7 cellular contexts compared by ENCODE assay signal in genomic region chr22:10735075-10735474, GRCh38.
DNase-seq lines count a peak whose midpoint lies in the region; ATAC-seq and TF ChIP-seq lines count a peak whose summit lies in the region.
"Not testable (repeated sequence)": the region's sequence is repeated elsewhere in the genome, so short reads cannot be mapped to it uniquely, and the experiment has no call there.

No MANE protein-coding gene starts in this region.

- not testable (repeated sequence) for H2AK5ac ChIP-seq in IMR-90 (ENCODE audit: low read depth, low read length)

- H3K27ac ChIP-seq in IMR-90 (ENCODE audit: insufficient read depth, low read length); endodermal cell (ENCODE audit: low read depth, low read length); right lobe of liver; naive thymus-derived CD4-positive, alpha-beta T cell (ENCODE audit: low read depth, low read length); upper lobe of right lung: not testable (repeated sequence)

- H3K27me3 ChIP-seq in IMR-90 (ENCODE audit: control insufficient read depth, insufficient read depth, low read length); endodermal cell (ENCODE audit: control insufficient read depth, insufficient read depth, low read length, poor library complexity, severe bottlenecking); right lobe of liver; naive thymus-derived CD4-positive, alpha-beta T cell (ENCODE audit: control insufficient read depth in 2 of 2, insufficient read depth in 2 of 2, low read length in 2 of 2); upper lobe of right lung: not testable (repeated sequence)

- POLR2A ChIA-PET in IMR-90 (lab: Charles Lee; ENCODE audit: unreplicated experiment); naive thymus-derived CD4-positive, alpha-beta T cell (lab: Charles Lee): not testable (repeated sequence)

- H3K79me1 ChIP-seq in IMR-90 (ENCODE audit: low read depth in 1 of 2, low read length in 2 of 2): not testable (repeated sequence)

- not testable (repeated sequence) for H2BK15ac ChIP-seq in IMR-90 (ENCODE audit: low read depth, low read length)

- dilution Hi-C loops in IMR-90 (cut with HindIII; ENCODE audit: low sequenced_read_pairs, unreplicated experiment): not testable (repeated sequence)

- intact Hi-C loops in IMR-90 (cut with micrococcal nuclease); left colon (cut with DNase I, micrococcal nuclease); right lobe of liver (cut with DNase I); naive thymus-derived CD4-positive, alpha-beta T cell (cut with micrococcal nuclease); upper lobe of right lung (cut with DNase I): not testable (repeated sequence)

- H4K5ac ChIP-seq in IMR-90 (ENCODE audit: low read depth, low read length): not testable (repeated sequence)

- DNase-seq in IMR-90; endodermal cell; left colon; right lobe of liver; naive thymus-derived CD4-positive, alpha-beta T cell; upper lobe of right lung: not testable (repeated sequence)

- not testable (repeated sequence) for H2BK5ac ChIP-seq in IMR-90 (ENCODE audit: low read depth, low read length, poor library complexity, severe bottlenecking)

- in situ Hi-C loops in IMR-90 (cut with MboI; ENCODE audit: low sequenced_read_pairs): not testable (repeated sequence)

- TF ChIP-seq RAD21 in IMR-90 (IDR thresholded peaks at IDR 0.05; ENCODE audit: low read length): not testable (repeated sequence)

- H2AFZ ChIP-seq in IMR-90 (replicated peaks; ENCODE audit: low read length, poor library complexity): not testable (repeated sequence)

- H3K23ac ChIP-seq in IMR-90 (ENCODE audit: low read depth, low read length): not testable (repeated sequence)

- H3K18ac ChIP-seq in IMR-90 (ENCODE audit: low read depth, low read length): not testable (repeated sequence)

- H2BK20ac ChIP-seq in IMR-90 (ENCODE audit: low read depth, low read length): not testable (repeated sequence)

- not testable (repeated sequence) for H3K36me3 ChIP-seq in IMR-90 (ENCODE audit: control insufficient read depth, insufficient read depth, low read length); endodermal cell (ENCODE audit: control insufficient read depth, insufficient read depth, low read length); right lobe of liver; naive thymus-derived CD4-positive, alpha-beta T cell (ENCODE audit: control insufficient read depth in 2 of 3, insufficient read depth in 3 of 3, low read length in 3 of 3); upper lobe of right lung

- peak; percentile 30; the same call in 1 of the 2 replicates for ATAC-seq in IMR-90 (ENCODE audit: low read depth)
- ATAC-seq in left colon: peak; percentile 27
- peak in 3 of 4 donors; percentile 3 to 41 (median 15) for ATAC-seq in right lobe of liver
- peak; percentile 9 for ATAC-seq in naive thymus-derived CD4-positive, alpha-beta T cell
- ATAC-seq in stimulated activated memory B cell treated with anti-CD40 and anti-IgM and Interleukin-4, amounts not matched to agents 10 μg/mL and 1 μg/mL and 100 μg/mL, for 72 hours: peak; percentile 18
- ATAC-seq in upper lobe of right lung: peak; percentile 5

- H3K4me3 Mint-ChIP-seq in endodermal cell; naive thymus-derived CD4-positive, alpha-beta T cell; stimulated activated memory B cell treated with anti-CD40 and anti-IgM and Interleukin-4, amounts not matched to agents 10 μg/mL and 1 μg/mL and 100 μg/mL, for 72 hours: not testable (repeated sequence)

- H4K91ac ChIP-seq in IMR-90 (ENCODE audit: insufficient read depth, low read depth, low read length): not testable (repeated sequence)

- H3K36me3 Mint-ChIP-seq in endodermal cell (ENCODE audit: low read depth); stimulated activated memory B cell treated with anti-CD40 and anti-IgM and Interleukin-4, amounts not matched to agents 10 μg/mL and 1 μg/mL and 100 μg/mL, for 72 hours: not testable (repeated sequence)
- peaks cover 0 to 19% (median 4%) of the 10 kb centered on the region in 5 donors for H3K36me3 Mint-ChIP-seq in naive thymus-derived CD4-positive, alpha-beta T cell

- not testable (repeated sequence) for H3K4me1 Mint-ChIP-seq in endodermal cell; naive thymus-derived CD4-positive, alpha-beta T cell; stimulated activated memory B cell treated with anti-CD40 and anti-IgM and Interleukin-4, amounts not matched to agents 10 μg/mL and 1 μg/mL and 100 μg/mL, for 72 hours

- H3K9me3 ChIP-seq in IMR-90 (ENCODE audit: control insufficient read depth, insufficient read depth, low read length): peaks cover 28% of the 10 kb centered on the region
- H3K9me3 ChIP-seq in endodermal cell (ENCODE audit: control insufficient read depth, low read length): peaks cover 88% of the 10 kb centered on the region
- not testable (repeated sequence) for H3K9me3 ChIP-seq in right lobe of liver, upper lobe of right lung
- peaks cover 1 to 18% (median 2%) of the 10 kb centered on the region in 3 experiments for H3K9me3 ChIP-seq in naive thymus-derived CD4-positive, alpha-beta T cell (ENCODE audit: control insufficient read depth in 2 of 3, low read length in 3 of 3)

- not testable (repeated sequence) for H3K14ac ChIP-seq in IMR-90 (replicated peaks; ENCODE audit: low read depth, low read length)

- H3K9me1 ChIP-seq in IMR-90 (ENCODE audit: insufficient read depth, low read length): not testable (repeated sequence)

- H3K27me3 Mint-ChIP-seq in endodermal cell (ENCODE audit: insufficient read depth); naive thymus-derived CD4-positive, alpha-beta T cell; stimulated activated memory B cell treated with anti-CD40 and anti-IgM and Interleukin-4, amounts not matched to agents 10 μg/mL and 1 μg/mL and 100 μg/mL, for 72 hours: not testable (repeated sequence)

- not testable (repeated sequence) for H3K9ac ChIP-seq in IMR-90 (ENCODE audit: low read depth, low read length); endodermal cell (ENCODE audit: extremely low read depth, low read length, poor library complexity, severe bottlenecking)

- TF ChIP-seq CTCF in IMR-90 (conservative IDR thresholded peaks at IDR 0.05; ENCODE audit: low read depth, low read length); endodermal cell (conservative IDR thresholded peaks at IDR 0.05); right lobe of liver (IDR thresholded peaks at IDR 0.05); upper lobe of right lung (IDR thresholded peaks at IDR 0.05): not testable (repeated sequence)

- WGBS in IMR-90 (ENCODE audit: extremely low coverage in 2 of 2, insufficient read length in 1 of 2), 2 experiments: no CpG with 5 or more reads among the region's 2 CpGs
- 40 to 66% methylated on average over 1 to 2 of the region's 2 CpGs for WGBS in endodermal cell (ENCODE audit: insufficient coverage in 1 of 2, insufficient read length in 1 of 2), 2 experiments
- WGBS in right lobe of liver (ENCODE audit: insufficient coverage, low coverage, low lambda C conversion rate, missing lambda C conversion rate): 46% methylated on average over 2 of the region's 2 CpGs

- not testable (repeated sequence) for H2BK120ac ChIP-seq in IMR-90 (ENCODE audit: low read depth, low read length)

- not testable (repeated sequence) for H3K4me3 ChIP-seq in IMR-90 (ENCODE audit: insufficient read depth, low read depth, low read length); right lobe of liver; naive thymus-derived CD4-positive, alpha-beta T cell (ENCODE audit: low read length); upper lobe of right lung
- peak overlapping the region; percentile 42 for H3K4me3 ChIP-seq in endodermal cell (ENCODE audit: low read length)

- not testable (repeated sequence) for TF ChIP-seq POLR2A in IMR-90 (IDR thresholded peaks at IDR 0.05; ENCODE audit: low read depth, low read length); right lobe of liver (IDR thresholded peaks at IDR 0.05)

- not testable (repeated sequence) for H3K27ac Mint-ChIP-seq in endodermal cell; naive thymus-derived CD4-positive, alpha-beta T cell; stimulated activated memory B cell treated with anti-CD40 and anti-IgM and Interleukin-4, amounts not matched to agents 10 μg/mL and 1 μg/mL and 100 μg/mL, for 72 hours

- not testable (repeated sequence) for H3K4me1 ChIP-seq in IMR-90 (ENCODE audit: control insufficient read depth, insufficient read depth, low read length); endodermal cell (ENCODE audit: control insufficient read depth, insufficient read depth, low read length); right lobe of liver; naive thymus-derived CD4-positive, alpha-beta T cell (ENCODE audit: control insufficient read depth in 2 of 2, insufficient read depth in 2 of 2, low read length in 2 of 2); upper lobe of right lung

- not testable (repeated sequence) for H2AK9ac ChIP-seq in IMR-90 (replicated peaks; ENCODE audit: low read depth, low read length, poor library complexity)

- not testable (repeated sequence) for H3K4me2 ChIP-seq in IMR-90 (ENCODE audit: low read depth, low read length)

- CTCF ChIA-PET in IMR-90 (lab: Yijun Ruan, JAX); naive thymus-derived CD4-positive, alpha-beta T cell (lab: Charles Lee): not testable (repeated sequence)

- not testable (repeated sequence) for H4K20me1 ChIP-seq in IMR-90 (ENCODE audit: insufficient read depth, low read length)

- H3K4ac ChIP-seq in IMR-90 (ENCODE audit: low read depth, low read length): not testable (repeated sequence)

- not testable (repeated sequence) for H4K8ac ChIP-seq in IMR-90 (ENCODE audit: low read depth in 2 of 2, low read length in 2 of 2)

- peaks cover 86% of the 10 kb centered on the region for H3K9me3 Mint-ChIP-seq in endodermal cell
- H3K9me3 Mint-ChIP-seq in naive thymus-derived CD4-positive, alpha-beta T cell: peaks cover 20 to 75% (median 49%) of the 10 kb centered on the region in 11 donors
- peaks cover 16% of the 10 kb centered on the region for H3K9me3 Mint-ChIP-seq in stimulated activated memory B cell treated with anti-CD40 and anti-IgM and Interleukin-4, amounts not matched to agents 10 μg/mL and 1 μg/mL and 100 μg/mL, for 72 hours

- not testable (repeated sequence) for H3K56ac ChIP-seq in IMR-90 (ENCODE audit: extremely low read depth, insufficient read depth, low read length)

- BruUV-seq in IMR-90 (replicated peaks; lab: Mats Ljungman, UMichigan): not testable (repeated sequence)
